ENCODE assay signal across 12 cellular contexts in genomic region chr18:70421471-70421870, GRCh38.
A peak's percentile ranks its signal among the peaks of the same experiment; 100 is the strongest.
DNase-seq lines count a peak whose midpoint lies in the region; ATAC-seq and TF ChIP-seq lines count a peak whose summit lies in the region.
"Had no signal": no experiment of that assay in that cellular context is flagged by ENCODE, and none has a peak within 500 bp of the region (broad histone marks: within the 10 kb centered on the region; RNA-seq: fewer than 3 reads in every experiment).

No MANE protein-coding gene starts in this region.

- no peaks in the 10 kb centered on the region for H3K9me3 ChIP-seq in upper lobe of left lung
- H3K9me3 ChIP-seq: Caco-2, mucosa of descending colon had no signal

- intact Hi-C loops in MCF 10A (cut with micrococcal nuclease) = loop anchor here (5.0 kb wide), 1 partner anchor 49 kb away; no protein-coding TSS in a partner anchor

- DNase-seq in M059J (ENCODE audit: low read depth) (peak; percentile 84), MCF 10A (ENCODE audit: unreplicated experiment) (peak; percentile 40), kidney glomerular epithelial cell (lab: John Stamatoyannopoulos, UW) (peak; percentile 39), upper lobe of left lung (no peak), KBM-7 (no peak), T-helper 1 cell (no peak)
- no peak for DNase-seq in activated CD4-positive, alpha-beta T cell treated with anti-CD3 and anti-CD28 coated beads, Interleukin-2, amount 10 ng/mL, durations not matched to agents 7 days and 5 days
- DNase-seq: activated T-cell treated with anti-CD3 and anti-CD28 coated beads for 4 hours, Caco-2, NCI-H1436 treated with DMSO at 0.1 percent for 48 hours, NCI-H774 had no signal

- TSS peak; percentile 93 for BruUV-seq in MCF 10A (replicated peaks; lab: Mats Ljungman, UMichigan)

- H3K27ac ChIP-seq in upper lobe of left lung = peak overlapping the region in 3 of 4 donors; percentile 3 to 58 (median 30)

- in situ Hi-C loops in KBM-7 (cut with MboI; ENCODE audit: low pct_unique_long_range_greater_than_20kb, low sequenced_read_pairs) = no loop called here

- CTCF ChIA-PET in MCF 10A (lab: Yijun Ruan, JAX) = interaction anchor here (0.6 to 7.5 kb wide), 7 partner anchors 12 to 1658 kb away, joined by 3 to 41 read pairs (median 3); no protein-coding TSS in a partner anchor
- CTCF ChIA-PET in activated CD4-positive, alpha-beta T cell treated with anti-CD3 and anti-CD28 coated beads, Interleukin-2, amount 10 ng/mL, durations not matched to agents 7 days and 5 days (lab: Charles Lee) = interaction anchor here (0.6 to 1.5 kb wide), 3 partner anchors 13 to 226 kb away, joined by 3 to 4 read pairs (median 3); no protein-coding TSS in a partner anchor

- no peaks in the 10 kb centered on the region for H3K27me3 ChIP-seq in upper lobe of left lung

- no peaks in the 10 kb centered on the region for H3K27me3 Mint-ChIP-seq in MCF 10A (ENCODE audit: insufficient read depth, unreplicated experiment)
- H3K27me3 Mint-ChIP-seq in activated CD4-positive, alpha-beta T cell treated with anti-CD3 and anti-CD28 coated beads, Interleukin-2, amount 10 ng/mL, durations not matched to agents 7 days and 5 days = peaks cover 3% of the 10 kb centered on the region

- no peak for ATAC-seq in upper lobe of left lung (ENCODE audit: low FRiP score in 2 of 2)

- no peaks in the 10 kb centered on the region for H3K9me3 Mint-ChIP-seq in MCF 10A (ENCODE audit: unreplicated experiment)
- no peaks in the 10 kb centered on the region for H3K9me3 Mint-ChIP-seq in activated CD4-positive, alpha-beta T cell treated with anti-CD3 and anti-CD28 coated beads, Interleukin-2, amount 10 ng/mL, durations not matched to agents 7 days and 5 days

- H3K36me3 Mint-ChIP-seq in MCF 10A (ENCODE audit: insufficient read depth, unreplicated experiment) = peaks cover 5% of the 10 kb centered on the region
- no peaks in the 10 kb centered on the region for H3K36me3 Mint-ChIP-seq in activated CD4-positive, alpha-beta T cell treated with anti-CD3 and anti-CD28 coated beads, Interleukin-2, amount 10 ng/mL, durations not matched to agents 7 days and 5 days (ENCODE audit: low read depth)

- H3K4me3 Mint-ChIP-seq in MCF 10A (ENCODE audit: unreplicated experiment) = peak overlapping the region; percentile 26
- H3K4me3 Mint-ChIP-seq in activated CD4-positive, alpha-beta T cell treated with anti-CD3 and anti-CD28 coated beads, Interleukin-2, amount 10 ng/mL, durations not matched to agents 7 days and 5 days = no peak overlapping the region

- no peaks in the 10 kb centered on the region for H3K36me3 ChIP-seq in upper lobe of left lung

- H3K4me3 ChIP-seq in upper lobe of left lung = no peak overlapping the region
- H3K4me3 ChIP-seq: mucosa of descending colon had no signal

- 85 to 88% methylated on average over 5 of the region's 5 CpGs for WGBS in upper lobe of left lung, 2 donors

- TF ChIP-seq CTCF in MCF 10A (IDR thresholded peaks at IDR 0.05; ENCODE audit: unreplicated experiment) (no peak), upper lobe of left lung (IDR thresholded peaks at IDR 0.05) (no peak)

- POLR2A ChIA-PET in MCF 10A (lab: Yijun Ruan, JAX) = interaction anchor here (0.6 to 2.6 kb wide), 20 partner anchors 8 to 1130 kb away, joined by 3 to 16 read pairs (median 4); partner anchors contain the start of genes RTTN and SOCS6
- POLR2A ChIA-PET in activated CD4-positive, alpha-beta T cell treated with anti-CD3 and anti-CD28 coated beads, Interleukin-2, amount 10 ng/mL, durations not matched to agents 7 days and 5 days (lab: Charles Lee) = no interaction called here

- peaks cover 53% of the 10 kb centered on the region for H3K4me1 Mint-ChIP-seq in MCF 10A (ENCODE audit: insufficient read depth, unreplicated experiment)
- peaks cover 7% of the 10 kb centered on the region for H3K4me1 Mint-ChIP-seq in activated CD4-positive, alpha-beta T cell treated with anti-CD3 and anti-CD28 coated beads, Interleukin-2, amount 10 ng/mL, durations not matched to agents 7 days and 5 days

- peak overlapping the region; percentile 87 for H3K27ac Mint-ChIP-seq in MCF 10A (ENCODE audit: low read depth, unreplicated experiment)
- no peak overlapping the region for H3K27ac Mint-ChIP-seq in activated CD4-positive, alpha-beta T cell treated with anti-CD3 and anti-CD28 coated beads, Interleukin-2, amount 10 ng/mL, durations not matched to agents 7 days and 5 days

- no peak for TF ChIP-seq EP300 in upper lobe of left lung (IDR thresholded peaks at IDR 0.05)

- TF ChIP-seq POLR2A in upper lobe of left lung (IDR thresholded peaks at IDR 0.05) = no peak

- peaks cover 26 to 33% (median 32%) of the 10 kb centered on the region in 4 donors for H3K4me1 ChIP-seq in upper lobe of left lung

Comparison
In these comparisons a context has a peak if more than half of its experiments do, and no peak if none do; other contexts are left out.
1. DNase-seq: peak in M059J (single experiment), MCF 10A (single experiment) and kidney glomerular epithelial cell (single experiment); none in upper lobe of left lung (0 of 2), activated CD4-positive, alpha-beta T cell treated with anti-CD3 and anti-CD28 coated beads, Interleukin-2, amount 10 ng/mL, durations not matched to agents 7 days and 5 days (single experiment), KBM-7 (single experiment) and T-helper 1 cell (0 of 5).